29 cellular contexts compared by ENCODE assay signal in the genomic region with DNA sequence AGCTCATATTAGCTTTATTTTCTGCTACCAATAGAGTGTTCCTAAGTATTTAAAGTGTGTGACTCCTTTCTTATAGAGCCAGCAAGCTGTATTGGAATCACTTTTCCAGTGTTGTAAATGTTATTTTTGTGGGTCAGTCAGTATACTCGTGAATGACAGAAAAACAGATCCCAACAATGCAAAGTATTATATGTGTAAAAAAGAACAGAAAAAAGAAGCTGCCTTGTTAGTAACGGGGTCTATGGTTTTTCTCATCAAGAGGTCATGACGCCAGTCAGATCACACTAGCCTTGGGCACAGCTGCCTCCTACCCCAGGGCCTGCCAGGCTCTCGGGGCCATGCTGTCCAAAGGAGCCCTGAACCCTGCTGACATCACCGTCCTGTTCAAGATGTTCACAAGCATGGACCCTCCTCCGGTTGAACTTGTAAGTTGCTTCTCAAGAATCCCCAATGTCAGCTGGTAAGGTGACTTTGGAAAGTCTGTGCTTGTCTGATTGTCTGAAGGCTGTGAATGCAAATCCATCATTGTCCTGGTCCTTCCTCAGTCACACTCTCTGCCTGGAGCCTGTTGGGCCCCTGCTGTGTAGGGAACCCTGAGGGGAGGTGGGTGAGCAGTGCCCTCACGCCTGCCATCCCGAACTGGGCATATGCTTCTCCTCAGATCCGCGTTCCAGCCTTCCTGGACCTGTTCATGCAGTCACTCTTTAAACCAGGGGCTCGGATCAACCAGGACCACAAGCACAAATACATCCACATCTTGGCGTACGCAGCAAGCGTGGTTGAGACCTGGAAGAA. TPM values are rescaled to one million over a fixed set of nuclear protein-coding genes. Genes with fewer than 3 reads are reported as not detected.
A peak's percentile ranks its signal among the peaks of the same experiment; 100 is the strongest.
DNase-seq lines count a peak whose midpoint lies in the region; ATAC-seq and TF ChIP-seq lines count a peak whose summit lies in the region.
"Had no signal": no experiment of that assay in that cellular context is flagged by ENCODE, and none has a peak within 500 bp of the region (broad histone marks: within the 10 kb centered on the region; RNA-seq: fewer than 3 reads in every experiment).

No MANE protein-coding gene starts in this region.

- no peaks in the 10 kb centered on the region for H3K4me1 ChIP-seq in RWPE2 (ENCODE audit: insufficient read depth, poor library complexity, severe bottlenecking)
- H3K4me1 ChIP-seq: foreskin keratinocyte, neural progenitor cell, vagina had no signal

- intact Hi-C loops in activated CD4-positive, alpha-beta T cell treated with anti-CD3 and anti-CD28 coated beads for 36 hours (cut with DNase I, micrococcal nuclease) = no loop called here
- intact Hi-C loops in Calu3 (cut with micrococcal nuclease; ENCODE audit: unreplicated experiment) = no loop called here

- H3K27me3 Mint-ChIP-seq in activated CD4-positive, alpha-beta T cell treated with anti-CD3 and anti-CD28 coated beads for 36 hours = no peaks in the 10 kb centered on the region
- no peaks in the 10 kb centered on the region for H3K27me3 Mint-ChIP-seq in progenitor cell of endocrine pancreas
- no peaks in the 10 kb centered on the region for H3K27me3 Mint-ChIP-seq in Calu3 (ENCODE audit: unreplicated experiment)
- H3K27me3 Mint-ChIP-seq: activated B cell treated with CpG ODN at 0.5 μM for 24 hours; CD4-positive, alpha-beta T cell; effector memory CD8-positive, alpha-beta T cell; T-cell had no signal

- BruUV-seq in Calu3 (replicated peaks; lab: Mats Ljungman, UMichigan) = no TSS peak

- H3K27ac Mint-ChIP-seq in activated CD4-positive, alpha-beta T cell treated with anti-CD3 and anti-CD28 coated beads for 36 hours = peak overlapping the region; percentile 58
- H3K27ac Mint-ChIP-seq in progenitor cell of endocrine pancreas (peak overlapping the region; percentile 52), Calu3 (ENCODE audit: unreplicated experiment) (no peak overlapping the region)
- H3K27ac Mint-ChIP-seq: activated B cell treated with CpG ODN at 0.5 μM for 24 hours; CD4-positive, alpha-beta T cell; neural progenitor cell had no signal

- CTCF ChIA-PET in activated CD4-positive, alpha-beta T cell treated with anti-CD3 and anti-CD28 coated beads for 36 hours (lab: Charles Lee) = no interaction called here
- CTCF ChIA-PET in Calu3 (lab: Charles Lee) = interaction anchor here (0.6 to 0.7 kb wide), 2 partner anchors 19 to 410 kb away, joined by 4 read pairs; no protein-coding TSS in a partner anchor

- POLR2A ChIA-PET in activated CD4-positive, alpha-beta T cell treated with anti-CD3 and anti-CD28 coated beads for 36 hours (lab: Charles Lee) = interaction anchor here (0.6 to 0.7 kb wide), 2 partner anchors 68 to 72 kb away, joined by 3 to 4 read pairs; no protein-coding TSS in a partner anchor

- H3K4me3 ChIP-seq in RWPE2 (ENCODE audit: severe bottlenecking) = no peak overlapping the region
- H3K4me3 ChIP-seq: body of pancreas, esophagus muscularis mucosa, neural progenitor cell, SJCRH30, vagina had no signal

- no peaks in the 10 kb centered on the region for H3K27me3 ChIP-seq in RWPE2 (ENCODE audit: insufficient read depth, poor library complexity, severe bottlenecking)
- H3K27me3 ChIP-seq: body of pancreas, esophagus muscularis mucosa, foreskin keratinocyte, neural progenitor cell, SJCRH30, vagina had no signal

- no peaks in the 10 kb centered on the region for H3K9me3 Mint-ChIP-seq in activated CD4-positive, alpha-beta T cell treated with anti-CD3 and anti-CD28 coated beads for 36 hours (ENCODE audit: low read depth)
- H3K9me3 Mint-ChIP-seq in progenitor cell of endocrine pancreas (ENCODE audit: low read depth) (no peaks in the 10 kb centered on the region), Calu3 (ENCODE audit: low read depth, unreplicated experiment) (no peaks in the 10 kb centered on the region)
- H3K9me3 Mint-ChIP-seq: activated B cell treated with CpG ODN at 0.5 μM for 24 hours; CD4-positive, alpha-beta T cell; effector memory CD8-positive, alpha-beta T cell; neural progenitor cell; T-cell had no signal

- no peak for DNase-seq in activated CD4-positive, alpha-beta T cell treated with anti-CD3 and anti-CD28 coated beads for 36 hours
- no peak for DNase-seq in activated CD4-positive, alpha-beta T cell treated with anti-CD3 and anti-CD28 coated beads, Interleukin-2, amount 50 U/mL, for 1 hour
- peak; percentile 73 for DNase-seq in RWPE2 (ENCODE audit: low spot score)
- peak; percentile 33 for DNase-seq in globus pallidus (ENCODE audit: low spot score)
- DNase-seq in progenitor cell of endocrine pancreas (ENCODE audit: low spot score, unreplicated experiment) = no peak
- DNase-seq in Calu3 = no peak
- no peak for DNase-seq in NCI-H1436 (lab: John Stamatoyannopoulos, UW)
- no peak for DNase-seq in DMS 273 treated with DMSO at 0.1 percent for 48 hours (lab: John Stamatoyannopoulos, UW)
- DNase-seq: activated B cell treated with CpG ODN at 0.5 μM for 24 hours; activated CD4-positive, alpha-beta T cell treated with anti-CD3 and anti-CD28 coated beads, Interleukin-2, amount 50 U/mL, for 48 hours; body of pancreas; CD4-positive, alpha-beta T cell; DMS153; effector memory CD8-positive, alpha-beta T cell; foreskin keratinocyte; Kasumi-1; mammary epithelial cell; NCI-H1694; NCI-H2171 treated with DMSO at 0.1 percent for 48 hours; NCI-H526; SJCRH30; stimulated activated naive CD4-positive, alpha-beta T cell; T-cell had no signal

- peaks cover 81% of the 10 kb centered on the region for H3K36me3 Mint-ChIP-seq in activated CD4-positive, alpha-beta T cell treated with anti-CD3 and anti-CD28 coated beads for 36 hours (ENCODE audit: low read depth)
- H3K36me3 Mint-ChIP-seq in progenitor cell of endocrine pancreas (ENCODE audit: insufficient read depth) (peaks cover 45% of the 10 kb centered on the region), Calu3 (ENCODE audit: insufficient read depth, unreplicated experiment) (peaks cover 78% of the 10 kb centered on the region)

- H3K27ac ChIP-seq in RWPE2 (ENCODE audit: poor library complexity, severe bottlenecking) = no peak overlapping the region
- H3K27ac ChIP-seq: body of pancreas, esophagus muscularis mucosa, foreskin keratinocyte, neural progenitor cell, SJCRH30, vagina had no signal

- H3K9me3 ChIP-seq in RWPE2 (ENCODE audit: severe bottlenecking) = no peaks in the 10 kb centered on the region
- H3K9me3 ChIP-seq: body of pancreas, esophagus muscularis mucosa, SJCRH30, vagina had no signal

- H3K36me3 ChIP-seq in RWPE2 (ENCODE audit: low read depth) = peaks cover 100% of the 10 kb centered on the region

- H3K4me1 Mint-ChIP-seq in activated CD4-positive, alpha-beta T cell treated with anti-CD3 and anti-CD28 coated beads for 36 hours = peaks cover 18% of the 10 kb centered on the region
- H3K4me1 Mint-ChIP-seq in progenitor cell of endocrine pancreas (ENCODE audit: low read depth) (peaks cover 25% of the 10 kb centered on the region), Calu3 (ENCODE audit: low read depth, unreplicated experiment) (peaks cover 9% of the 10 kb centered on the region)
- H3K4me1 Mint-ChIP-seq: neural progenitor cell had no signal

- TF ChIP-seq CTCF in RWPE2 (IDR thresholded peaks at IDR 0.05; ENCODE audit: poor library complexity, severe bottlenecking) = no peak
- TF ChIP-seq CTCF in progenitor cell of endocrine pancreas (IDR thresholded peaks at IDR 0.05; ENCODE audit: unreplicated experiment) = no peak
- TF ChIP-seq CTCF in Calu3 (IDR thresholded peaks at IDR 0.05; ENCODE audit: unreplicated experiment) = no peak

- no peak for ATAC-seq in activated CD4-positive, alpha-beta T cell treated with anti-CD3 and anti-CD28 coated beads for 36 hours
- ATAC-seq in RWPE2 (ENCODE audit: low read depth) = no peak
- ATAC-seq: body of pancreas; effector memory CD8-positive, alpha-beta T cell; foreskin keratinocyte; sciatic nerve; T-cell had no signal

- H3K4me3 Mint-ChIP-seq in activated CD4-positive, alpha-beta T cell treated with anti-CD3 and anti-CD28 coated beads for 36 hours = no peak overlapping the region
- H3K4me3 Mint-ChIP-seq in progenitor cell of endocrine pancreas (ENCODE audit: low read depth) (no peak overlapping the region), Calu3 (ENCODE audit: low read depth, unreplicated experiment) (no peak overlapping the region)
- H3K4me3 Mint-ChIP-seq: activated B cell treated with CpG ODN at 0.5 μM for 24 hours; CD4-positive, alpha-beta T cell; effector memory CD8-positive, alpha-beta T cell; neural progenitor cell; T-cell had no signal

RNA-seq across cellular contexts. Expression of a gene that starts 9.8 kb away (rescaled TPM):
- 100 to 1,000 TPM; 111 to 121 TPM for total RNA-seq in activated CD4-positive, alpha-beta T cell treated with anti-CD3 and anti-CD28 coated beads for 36 hours
- 116 and 122 TPM in 2 replicates for total RNA-seq in progenitor cell of endocrine pancreas
- total RNA-seq in Calu3 (2022) = 179 and 181 TPM in 2 replicates

RNA-seq across cellular contexts. Expression of a gene that starts 16.2 kb away (rescaled TPM):
- total RNA-seq in activated CD4-positive, alpha-beta T cell treated with anti-CD3 and anti-CD28 coated beads for 36 hours = 10 to 100 TPM; 26.6 to 29.4 TPM
- total RNA-seq in progenitor cell of endocrine pancreas (61.4 and 65.6 TPM in 2 replicates), Calu3 (2022) (158 and 183 TPM in 2 replicates)
- total RNA-seq: SJCRH30 had no signal

RNA-seq across cellular contexts. Expression of a gene that starts 28.4 kb away (rescaled TPM):
- not detected for total RNA-seq in activated CD4-positive, alpha-beta T cell treated with anti-CD3 and anti-CD28 coated beads for 36 hours
- total RNA-seq in progenitor cell of endocrine pancreas = 0.16 and 0.19 TPM in 2 replicates
- not detected in 2 replicates for total RNA-seq in Calu3 (2022)
- total RNA-seq: body of pancreas, chondrocyte, foreskin keratinocyte, H4, mammary epithelial cell, SJCRH30, vagina had no signal

RNA-seq across cellular contexts. Expression of a gene that starts 41.3 kb away (rescaled TPM):
- total RNA-seq in activated CD4-positive, alpha-beta T cell treated with anti-CD3 and anti-CD28 coated beads for 36 hours = 10 to 100 TPM; 63.5 to 76.1 TPM
- 55.9 and 69.7 TPM in 2 replicates for total RNA-seq in progenitor cell of endocrine pancreas
- 108 and 116 TPM in 2 replicates for total RNA-seq in Calu3 (2022)

RNA-seq across cellular contexts. Expression of a gene that starts 51.7 kb away (rescaled TPM):
- 100 to 1,000 TPM; 148 to 196 TPM for total RNA-seq in activated CD4-positive, alpha-beta T cell treated with anti-CD3 and anti-CD28 coated beads for 36 hours
- total RNA-seq in progenitor cell of endocrine pancreas = 50.1 and 52.8 TPM in 2 replicates
- total RNA-seq in Calu3 (2022) = 128 and 136 TPM in 2 replicates

Comparison
In these comparisons a context has a peak if more than half of its experiments do, and no peak if none do; other contexts are left out.
1. DNase-seq: peak in RWPE2 (single experiment) and globus pallidus (single experiment); none in activated CD4-positive, alpha-beta T cell treated with anti-CD3 and anti-CD28 coated beads for 36 hours (single experiment), activated CD4-positive, alpha-beta T cell treated with anti-CD3 and anti-CD28 coated beads, Interleukin-2, amount 50 U/mL, for 1 hour (single experiment), progenitor cell of endocrine pancreas (single experiment), Calu3 (single experiment), NCI-H1436 (single experiment) and DMS 273 treated with DMSO at 0.1 percent for 48 hours (single experiment).